ENCODE assay signal across 3 cellular contexts in the genomic region with DNA sequence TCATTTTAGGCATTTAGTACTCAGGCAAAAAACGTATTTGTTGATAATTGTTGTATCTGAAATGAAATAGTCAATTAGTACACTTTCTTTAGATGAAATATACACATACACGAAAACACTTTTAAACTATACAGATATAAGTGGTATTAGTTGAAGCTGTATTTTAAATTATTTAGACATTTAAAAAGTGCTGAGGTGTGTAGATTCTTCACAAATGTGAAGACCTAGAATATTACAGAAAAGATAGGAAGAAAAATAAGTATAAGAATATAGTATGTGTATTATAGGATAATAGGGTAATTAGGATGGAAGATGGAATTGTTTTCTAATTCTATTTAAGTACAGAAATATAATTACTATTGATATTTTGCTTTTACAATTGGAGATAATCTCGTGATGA.
A peak's percentile ranks its signal among the peaks of the same experiment; 100 is the strongest.
TF ChIP-seq lines count a peak whose summit lies in the region.

No MANE protein-coding gene starts in this region.

TF ChIP-seq in A549, 52 proteins besides CTCF, POLR2A, EP300 and RAD21:
- peak; percentile 24 for TF ChIP-seq MAFK (IDR thresholded peaks at IDR 0.05; ENCODE audit: partially characterized antibody)
- TF ChIP-seq, protein P1, sequence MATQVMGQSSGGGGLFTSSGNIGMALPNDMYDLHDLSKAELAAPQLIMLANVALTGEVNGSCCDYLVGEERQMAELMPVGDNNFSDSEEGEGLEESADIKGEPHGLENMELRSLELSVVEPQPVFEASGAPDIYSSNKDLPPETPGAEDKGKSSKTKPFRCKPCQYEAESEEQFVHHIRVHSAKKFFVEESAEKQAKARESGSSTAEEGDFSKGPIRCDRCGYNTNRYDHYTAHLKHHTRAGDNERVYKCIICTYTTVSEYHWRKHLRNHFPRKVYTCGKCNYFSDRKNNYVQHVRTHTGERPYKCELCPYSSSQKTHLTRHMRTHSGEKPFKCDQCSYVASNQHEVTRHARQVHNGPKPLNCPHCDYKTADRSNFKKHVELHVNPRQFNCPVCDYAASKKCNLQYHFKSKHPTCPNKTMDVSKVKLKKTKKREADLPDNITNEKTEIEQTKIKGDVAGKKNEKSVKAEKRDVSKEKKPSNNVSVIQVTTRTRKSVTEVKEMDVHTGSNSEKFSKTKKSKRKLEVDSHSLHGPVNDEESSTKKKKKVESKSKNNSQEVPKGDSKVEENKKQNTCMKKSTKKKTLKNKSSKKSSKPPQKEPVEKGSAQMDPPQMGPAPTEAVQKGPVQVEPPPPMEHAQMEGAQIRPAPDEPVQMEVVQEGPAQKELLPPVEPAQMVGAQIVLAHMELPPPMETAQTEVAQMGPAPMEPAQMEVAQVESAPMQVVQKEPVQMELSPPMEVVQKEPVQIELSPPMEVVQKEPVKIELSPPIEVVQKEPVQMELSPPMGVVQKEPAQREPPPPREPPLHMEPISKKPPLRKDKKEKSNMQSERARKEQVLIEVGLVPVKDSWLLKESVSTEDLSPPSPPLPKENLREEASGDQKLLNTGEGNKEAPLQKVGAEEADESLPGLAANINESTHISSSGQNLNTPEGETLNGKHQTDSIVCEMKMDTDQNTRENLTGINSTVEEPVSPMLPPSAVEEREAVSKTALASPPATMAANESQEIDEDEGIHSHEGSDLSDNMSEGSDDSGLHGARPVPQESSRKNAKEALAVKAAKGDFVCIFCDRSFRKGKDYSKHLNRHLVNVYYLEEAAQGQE (IDR thresholded peaks at IDR 0.05): no peak
- TF ChIP-seq SMC3 (IDR thresholded peaks at IDR 0.05): no peak

TF ChIP-seq in IMR-90, 13 proteins besides CTCF, POLR2A, EP300 and RAD21:
- TF ChIP-seq SMC3 (IDR thresholded peaks at IDR 0.05; ENCODE audit: low read depth, low read length): no peak
- TF ChIP-seq MAFK (IDR thresholded peaks at IDR 0.05; ENCODE audit: low read depth, low read length): peak; percentile 59
TF ChIP-seq in IMR-90: peak in this region for 1.

TF ChIP-seq in K562, 482 proteins besides CTCF, POLR2A, EP300 and RAD21:
- no peak for TF ChIP-seq CTBP1 (IDR thresholded peaks at IDR 0.05; ENCODE audit: borderline replicate concordance)
- TF ChIP-seq, protein P2, sequence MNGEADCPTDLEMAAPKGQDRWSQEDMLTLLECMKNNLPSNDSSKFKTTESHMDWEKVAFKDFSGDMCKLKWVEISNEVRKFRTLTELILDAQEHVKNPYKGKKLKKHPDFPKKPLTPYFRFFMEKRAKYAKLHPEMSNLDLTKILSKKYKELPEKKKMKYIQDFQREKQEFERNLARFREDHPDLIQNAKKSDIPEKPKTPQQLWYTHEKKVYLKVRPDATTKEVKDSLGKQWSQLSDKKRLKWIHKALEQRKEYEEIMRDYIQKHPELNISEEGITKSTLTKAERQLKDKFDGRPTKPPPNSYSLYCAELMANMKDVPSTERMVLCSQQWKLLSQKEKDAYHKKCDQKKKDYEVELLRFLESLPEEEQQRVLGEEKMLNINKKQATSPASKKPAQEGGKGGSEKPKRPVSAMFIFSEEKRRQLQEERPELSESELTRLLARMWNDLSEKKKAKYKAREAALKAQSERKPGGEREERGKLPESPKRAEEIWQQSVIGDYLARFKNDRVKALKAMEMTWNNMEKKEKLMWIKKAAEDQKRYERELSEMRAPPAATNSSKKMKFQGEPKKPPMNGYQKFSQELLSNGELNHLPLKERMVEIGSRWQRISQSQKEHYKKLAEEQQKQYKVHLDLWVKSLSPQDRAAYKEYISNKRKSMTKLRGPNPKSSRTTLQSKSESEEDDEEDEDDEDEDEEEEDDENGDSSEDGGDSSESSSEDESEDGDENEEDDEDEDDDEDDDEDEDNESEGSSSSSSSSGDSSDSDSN (IDR thresholded peaks at IDR 0.05; ENCODE audit: borderline replicate concordance in 1 of 2, low read depth in 2 of 2, low read length in 2 of 2): no peak
- no peak for TF ChIP-seq NFRKB (IDR thresholded peaks at IDR 0.05; ENCODE audit: low read depth)
- TF ChIP-seq ZNF316 (IDR thresholded peaks at IDR 0.05): peak; percentile 92
- peak; percentile 21 for TF ChIP-seq TAF9B (IDR thresholded peaks at IDR 0.05; ENCODE audit: partially characterized antibody)
- TF ChIP-seq, protein P3, sequence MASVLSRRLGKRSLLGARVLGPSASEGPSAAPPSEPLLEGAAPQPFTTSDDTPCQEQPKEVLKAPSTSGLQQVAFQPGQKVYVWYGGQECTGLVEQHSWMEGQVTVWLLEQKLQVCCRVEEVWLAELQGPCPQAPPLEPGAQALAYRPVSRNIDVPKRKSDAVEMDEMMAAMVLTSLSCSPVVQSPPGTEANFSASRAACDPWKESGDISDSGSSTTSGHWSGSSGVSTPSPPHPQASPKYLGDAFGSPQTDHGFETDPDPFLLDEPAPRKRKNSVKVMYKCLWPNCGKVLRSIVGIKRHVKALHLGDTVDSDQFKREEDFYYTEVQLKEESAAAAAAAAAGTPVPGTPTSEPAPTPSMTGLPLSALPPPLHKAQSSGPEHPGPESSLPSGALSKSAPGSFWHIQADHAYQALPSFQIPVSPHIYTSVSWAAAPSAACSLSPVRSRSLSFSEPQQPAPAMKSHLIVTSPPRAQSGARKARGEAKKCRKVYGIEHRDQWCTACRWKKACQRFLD (CRISPR knock-in tag; IDR thresholded peaks at IDR 0.05): no peak
- peak; percentile 75 for TF ChIP-seq C11orf30 (IDR thresholded peaks at IDR 0.05; ENCODE audit: low read depth)
- peak; percentile 65 for TF ChIP-seq MAFG (tag; conservative IDR thresholded peaks at IDR 0.05)
- 0 out of 2 replicates have a peak, but pooled peaks have one; percentile 38 for TF ChIP-seq MAFF (IDR thresholded peaks at IDR 0.05; ENCODE audit: low read length)
- TF ChIP-seq CBX8 (IDR thresholded peaks at IDR 0.05; ENCODE audit: borderline replicate concordance, extremely low read depth, low read depth, low read length, poor library complexity, severe bottlenecking): no peak
